Comparison of ENCODE assay signal across 1 cellular context in the genomic region with DNA sequence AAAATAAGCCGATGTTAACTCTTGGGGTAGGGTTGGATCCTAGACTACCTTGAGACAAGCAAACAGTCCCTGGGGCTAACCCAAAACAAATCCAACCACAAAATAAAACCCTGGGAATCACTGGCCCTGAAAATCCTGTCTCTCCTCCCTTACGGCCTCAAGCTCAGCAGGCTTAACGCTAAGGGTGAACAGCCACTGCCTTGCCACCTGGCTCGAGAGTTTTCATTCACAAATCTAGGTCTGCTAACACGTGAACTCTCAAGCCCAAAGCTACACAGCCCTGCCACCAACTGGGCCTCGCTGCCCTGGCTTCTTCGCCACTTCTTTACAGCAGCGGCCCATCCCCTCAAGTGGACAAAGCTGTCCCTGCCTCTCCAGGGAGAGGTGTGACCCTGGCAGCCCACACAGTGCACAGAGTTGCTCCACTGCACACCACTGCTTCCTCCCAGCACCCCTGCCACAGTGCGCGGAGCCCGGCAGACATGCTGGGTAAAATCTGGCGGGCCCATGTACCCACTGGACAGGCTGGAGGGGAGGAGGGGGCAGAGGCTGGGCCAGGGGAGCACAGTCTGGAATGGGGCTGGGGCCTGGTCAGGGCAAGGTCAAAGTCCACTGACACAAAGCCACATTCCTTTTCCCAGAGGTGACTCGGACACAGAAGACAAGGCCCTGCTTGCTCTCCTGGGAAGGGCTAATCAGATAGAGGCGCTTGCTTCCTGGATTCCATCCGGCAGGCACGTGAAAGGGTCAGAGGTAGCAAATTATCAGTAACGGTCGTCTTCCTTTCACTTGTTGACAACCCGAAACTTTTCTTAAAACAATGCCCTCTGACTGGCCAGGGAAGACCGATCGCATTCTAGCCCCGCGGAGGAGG.
TF ChIP-seq lines count a peak whose summit lies in the region.

No MANE protein-coding gene starts in this region.

TF ChIP-seq in GM12878, 131 proteins besides CTCF, POLR2A, EP300 and RAD21:
- TF ChIP-seq SUZ12 (IDR thresholded peaks at IDR 0.05; ENCODE audit: unreplicated experiment) (no peak), NR2F1 (conservative IDR thresholded peaks at IDR 0.05) (no peak), PAX5 (IDR thresholded peaks at IDR 0.05; ENCODE audit: borderline replicate concordance, low read depth, low read length) (no peak), ZSCAN29 (IDR thresholded peaks at IDR 0.05) (no peak), BHLHE40 (IDR thresholded peaks at IDR 0.05; ENCODE audit: borderline replicate concordance in 1 of 2, low read depth in 2 of 2, low read length in 1 of 2) (peak; percentile 16 to 57; a peak in 2 of 4 replicates), CBX3 (IDR thresholded peaks at IDR 0.05; ENCODE audit: borderline replicate concordance, low read depth) (no peak), ATF7 (IDR thresholded peaks at IDR 0.05; ENCODE audit: low read depth) (no peak), SPI1 (IDR thresholded peaks at IDR 0.05; ENCODE audit: borderline replicate concordance, insufficient read depth, low read depth, low read length) (no peak)
- TF ChIP-seq, protein P1, sequence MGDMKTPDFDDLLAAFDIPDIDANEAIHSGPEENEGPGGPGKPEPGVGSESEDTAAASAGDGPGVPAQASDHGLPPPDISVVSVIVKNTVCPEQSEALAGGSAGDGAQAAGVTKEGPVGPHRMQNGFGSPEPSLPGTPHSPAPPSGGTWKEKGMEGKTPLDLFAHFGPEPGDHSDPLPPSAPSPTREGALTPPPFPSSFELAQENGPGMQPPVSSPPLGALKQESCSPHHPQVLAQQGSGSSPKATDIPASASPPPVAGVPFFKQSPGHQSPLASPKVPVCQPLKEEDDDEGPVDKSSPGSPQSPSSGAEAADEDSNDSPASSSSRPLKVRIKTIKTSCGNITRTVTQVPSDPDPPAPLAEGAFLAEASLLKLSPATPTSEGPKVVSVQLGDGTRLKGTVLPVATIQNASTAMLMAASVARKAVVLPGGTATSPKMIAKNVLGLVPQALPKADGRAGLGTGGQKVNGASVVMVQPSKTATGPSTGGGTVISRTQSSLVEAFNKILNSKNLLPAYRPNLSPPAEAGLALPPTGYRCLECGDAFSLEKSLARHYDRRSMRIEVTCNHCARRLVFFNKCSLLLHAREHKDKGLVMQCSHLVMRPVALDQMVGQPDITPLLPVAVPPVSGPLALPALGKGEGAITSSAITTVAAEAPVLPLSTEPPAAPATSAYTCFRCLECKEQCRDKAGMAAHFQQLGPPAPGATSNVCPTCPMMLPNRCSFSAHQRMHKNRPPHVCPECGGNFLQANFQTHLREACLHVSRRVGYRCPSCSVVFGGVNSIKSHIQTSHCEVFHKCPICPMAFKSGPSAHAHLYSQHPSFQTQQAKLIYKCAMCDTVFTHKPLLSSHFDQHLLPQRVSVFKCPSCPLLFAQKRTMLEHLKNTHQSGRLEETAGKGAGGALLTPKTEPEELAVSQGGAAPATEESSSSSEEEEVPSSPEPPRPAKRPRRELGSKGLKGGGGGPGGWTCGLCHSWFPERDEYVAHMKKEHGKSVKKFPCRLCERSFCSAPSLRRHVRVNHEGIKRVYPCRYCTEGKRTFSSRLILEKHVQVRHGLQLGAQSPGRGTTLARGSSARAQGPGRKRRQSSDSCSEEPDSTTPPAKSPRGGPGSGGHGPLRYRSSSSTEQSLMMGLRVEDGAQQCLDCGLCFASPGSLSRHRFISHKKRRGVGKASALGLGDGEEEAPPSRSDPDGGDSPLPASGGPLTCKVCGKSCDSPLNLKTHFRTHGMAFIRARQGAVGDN (IDR thresholded peaks at IDR 0.05), result no peak
- TF ChIP-seq, protein P2, sequence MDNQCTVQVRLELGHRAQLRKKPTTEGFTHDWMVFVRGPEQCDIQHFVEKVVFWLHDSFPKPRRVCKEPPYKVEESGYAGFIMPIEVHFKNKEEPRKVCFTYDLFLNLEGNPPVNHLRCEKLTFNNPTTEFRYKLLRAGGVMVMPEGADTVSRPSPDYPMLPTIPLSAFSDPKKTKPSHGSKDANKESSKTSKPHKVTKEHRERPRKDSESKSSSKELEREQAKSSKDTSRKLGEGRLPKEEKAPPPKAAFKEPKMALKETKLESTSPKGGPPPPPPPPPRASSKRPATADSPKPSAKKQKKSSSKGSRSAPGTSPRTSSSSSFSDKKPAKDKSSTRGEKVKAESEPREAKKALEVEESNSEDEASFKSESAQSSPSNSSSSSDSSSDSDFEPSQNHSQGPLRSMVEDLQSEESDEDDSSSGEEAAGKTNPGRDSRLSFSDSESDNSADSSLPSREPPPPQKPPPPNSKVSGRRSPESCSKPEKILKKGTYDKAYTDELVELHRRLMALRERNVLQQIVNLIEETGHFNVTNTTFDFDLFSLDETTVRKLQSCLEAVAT (IDR thresholded peaks at IDR 0.05), result 0 out of 2 replicates have a peak, but pooled peaks have one; percentile 19
- TF ChIP-seq, protein P3, sequence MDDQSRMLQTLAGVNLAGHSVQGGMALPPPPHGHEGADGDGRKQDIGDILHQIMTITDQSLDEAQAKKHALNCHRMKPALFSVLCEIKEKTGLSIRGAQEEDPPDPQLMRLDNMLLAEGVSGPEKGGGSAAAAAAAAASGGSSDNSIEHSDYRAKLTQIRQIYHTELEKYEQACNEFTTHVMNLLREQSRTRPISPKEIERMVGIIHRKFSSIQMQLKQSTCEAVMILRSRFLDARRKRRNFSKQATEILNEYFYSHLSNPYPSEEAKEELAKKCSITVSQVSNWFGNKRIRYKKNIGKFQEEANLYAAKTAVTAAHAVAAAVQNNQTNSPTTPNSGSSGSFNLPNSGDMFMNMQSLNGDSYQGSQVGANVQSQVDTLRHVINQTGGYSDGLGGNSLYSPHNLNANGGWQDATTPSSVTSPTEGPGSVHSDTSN (IDR thresholded peaks at IDR 0.05; ENCODE audit: insufficient replicate concordance, low read depth, low read length), result no peak
- TF ChIP-seq, protein P4, sequence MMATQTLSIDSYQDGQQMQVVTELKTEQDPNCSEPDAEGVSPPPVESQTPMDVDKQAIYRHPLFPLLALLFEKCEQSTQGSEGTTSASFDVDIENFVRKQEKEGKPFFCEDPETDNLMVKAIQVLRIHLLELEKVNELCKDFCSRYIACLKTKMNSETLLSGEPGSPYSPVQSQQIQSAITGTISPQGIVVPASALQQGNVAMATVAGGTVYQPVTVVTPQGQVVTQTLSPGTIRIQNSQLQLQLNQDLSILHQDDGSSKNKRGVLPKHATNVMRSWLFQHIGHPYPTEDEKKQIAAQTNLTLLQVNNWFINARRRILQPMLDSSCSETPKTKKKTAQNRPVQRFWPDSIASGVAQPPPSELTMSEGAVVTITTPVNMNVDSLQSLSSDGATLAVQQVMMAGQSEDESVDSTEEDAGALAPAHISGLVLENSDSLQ (IDR thresholded peaks at IDR 0.05), result no peak
